22 cellular contexts compared by ENCODE assay signal in the genomic region with DNA sequence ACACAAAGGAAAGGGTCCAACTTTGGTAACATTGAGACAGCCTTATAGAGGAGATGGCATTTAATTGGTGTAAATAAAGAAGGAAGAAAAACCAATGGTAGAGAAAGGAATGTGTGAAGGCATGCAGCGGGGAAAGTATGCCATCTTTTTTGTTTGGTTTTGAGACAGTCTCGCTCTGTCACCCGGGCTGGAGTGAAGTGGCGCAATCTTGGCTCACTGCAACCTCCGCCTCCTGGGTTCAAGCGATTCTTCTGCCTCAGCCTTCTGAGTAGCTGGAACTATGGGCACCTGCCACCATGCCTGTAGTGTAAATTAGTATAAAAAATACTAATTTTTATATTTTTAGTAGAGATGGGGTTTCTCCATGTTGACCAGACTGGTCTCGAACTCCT. TPM values are rescaled to one million over a fixed set of nuclear protein-coding genes. Genes with fewer than 3 reads are reported as not detected.
A peak's percentile ranks its signal among the peaks of the same experiment; 100 is the strongest.
DNase-seq lines count a peak whose midpoint lies in the region; ATAC-seq and TF ChIP-seq lines count a peak whose summit lies in the region.
"Had no signal": no experiment of that assay in that cellular context is flagged by ENCODE, and none has a peak within 500 bp of the region (broad histone marks: within the 10 kb centered on the region; RNA-seq: fewer than 3 reads in every experiment).

No MANE protein-coding gene starts in this region.

- no peaks in the 10 kb centered on the region for H3K9me3 ChIP-seq in CD4-positive, alpha-beta memory T cell (ENCODE audit: control insufficient read depth in 1 of 2, low read length in 2 of 2)
- H3K9me3 ChIP-seq in IMR-90 (ENCODE audit: control insufficient read depth, insufficient read depth, low read length): no peaks in the 10 kb centered on the region
- H3K9me3 ChIP-seq in naive thymus-derived CD4-positive, alpha-beta T cell (ENCODE audit: control insufficient read depth in 2 of 3, low read length in 3 of 3): no peaks in the 10 kb centered on the region
- H3K9me3 ChIP-seq: left ventricle myocardium inferior had no signal

- 100% methylated on average over 2 of the region's 7 CpGs; no CpG with 5 or more reads in 1 of the 2 experiments for WGBS in IMR-90 (ENCODE audit: extremely low coverage in 2 of 2, insufficient read length in 1 of 2), 2 experiments

- no peak overlapping the region for H3K56ac ChIP-seq in IMR-90 (ENCODE audit: extremely low read depth, insufficient read depth, low read length)

- H2AFZ ChIP-seq in IMR-90 (replicated peaks; ENCODE audit: low read length, poor library complexity): no peak overlapping the region

- no peak overlapping the region for H3K14ac ChIP-seq in IMR-90 (replicated peaks; ENCODE audit: low read depth, low read length)

- peaks cover 39 to 74% (median 53%) of the 10 kb centered on the region in 4 donors for H3K4me1 Mint-ChIP-seq in CD4-positive, alpha-beta memory T cell
- H3K4me1 Mint-ChIP-seq in dendritic cell treated with granulocyte-macrophage colony-stimulating factor and Interleukin-4, amounts not matched to agents 40 ng/mL and 50 ng/mL, for 4 days (ENCODE audit: low read depth): peaks cover 67% of the 10 kb centered on the region
- H3K4me1 Mint-ChIP-seq in naive thymus-derived CD4-positive, alpha-beta T cell: peaks cover 57 to 75% (median 68%) of the 10 kb centered on the region in 7 donors

- POLR2A ChIA-PET in CD4-positive, alpha-beta memory T cell (lab: Charles Lee; ENCODE audit: partially characterized antibody): no interaction called here
- POLR2A ChIA-PET in IMR-90 (lab: Charles Lee; ENCODE audit: unreplicated experiment): no interaction called here
- POLR2A ChIA-PET in naive thymus-derived CD4-positive, alpha-beta T cell (lab: Charles Lee): interaction anchor here (1.5 kb wide), 1 partner anchor 11 kb away, joined by 3 read pairs; no protein-coding TSS in a partner anchor

- no peak for TF ChIP-seq POLR2A in IMR-90 (IDR thresholded peaks at IDR 0.05; ENCODE audit: low read depth, low read length)

- no peak overlapping the region for H3K9ac ChIP-seq in IMR-90 (ENCODE audit: low read depth, low read length)

- peak; percentile 40 for ATAC-seq in IMR-90 (ENCODE audit: low read depth)
- ATAC-seq in naive thymus-derived CD4-positive, alpha-beta T cell: no peak
- ATAC-seq: activated T-cell treated with anti-CD3 and anti-CD28 coated beads, Interleukin-2, amount 50 U/mL, for 72 hours had no signal

- no peak overlapping the region for H3K4me2 ChIP-seq in IMR-90 (ENCODE audit: low read depth, low read length)

- peaks cover 19 to 74% of the 10 kb centered on the region in 2 experiments for H3K79me1 ChIP-seq in IMR-90 (ENCODE audit: low read depth in 1 of 2, low read length in 2 of 2)

- BruUV-seq in IMR-90 (replicated peaks; lab: Mats Ljungman, UMichigan): no TSS peak

- H3K27ac ChIP-seq in CD4-positive, alpha-beta memory T cell (ENCODE audit: low read depth, low read length): no peak overlapping the region
- no peak overlapping the region for H3K27ac ChIP-seq in IMR-90 (ENCODE audit: insufficient read depth, low read length)
- no peak overlapping the region for H3K27ac ChIP-seq in naive thymus-derived CD4-positive, alpha-beta T cell (ENCODE audit: low read depth, low read length)
- H3K27ac ChIP-seq: C4-2B, left ventricle myocardium inferior had no signal

- dilution Hi-C loops in IMR-90 (cut with HindIII; ENCODE audit: low sequenced_read_pairs, unreplicated experiment): no loop called here

- no peak overlapping the region for H2BK120ac ChIP-seq in IMR-90 (ENCODE audit: low read depth, low read length)

- H3K4me3 ChIP-seq in CD4-positive, alpha-beta memory T cell (ENCODE audit: low read length in 2 of 2): no peak overlapping the region
- H3K4me3 ChIP-seq in IMR-90 (ENCODE audit: insufficient read depth, low read depth, low read length): no peak overlapping the region
- no peak overlapping the region for H3K4me3 ChIP-seq in naive thymus-derived CD4-positive, alpha-beta T cell (ENCODE audit: low read length)
- H3K4me3 ChIP-seq: left ventricle myocardium inferior had no signal

- H3K36me3 Mint-ChIP-seq in CD4-positive, alpha-beta memory T cell: peaks cover 27 to 55% of the 10 kb centered on the region in 2 donors
- H3K36me3 Mint-ChIP-seq in dendritic cell treated with granulocyte-macrophage colony-stimulating factor and Interleukin-4, amounts not matched to agents 40 ng/mL and 50 ng/mL, for 4 days (ENCODE audit: low read depth): peaks cover 86% of the 10 kb centered on the region
- H3K36me3 Mint-ChIP-seq in naive thymus-derived CD4-positive, alpha-beta T cell: peaks cover 11 to 30% (median 24%) of the 10 kb centered on the region in 5 donors

- TF ChIP-seq CTCF in IMR-90 (conservative IDR thresholded peaks at IDR 0.05; ENCODE audit: low read depth, low read length): no peak

- H3K9me1 ChIP-seq in IMR-90 (ENCODE audit: insufficient read depth, low read length): peaks cover 14% of the 10 kb centered on the region

- H4K91ac ChIP-seq in IMR-90 (ENCODE audit: insufficient read depth, low read depth, low read length): no peak overlapping the region

- in situ Hi-C loops in IMR-90 (cut with MboI; ENCODE audit: low sequenced_read_pairs): no loop called here

- H2BK15ac ChIP-seq in IMR-90 (ENCODE audit: low read depth, low read length): no peak overlapping the region

- H3K23ac ChIP-seq in IMR-90 (ENCODE audit: low read depth, low read length): no peak overlapping the region

- peak overlapping the region in 3 of 8 donors; percentile 13 to 78 (median 39) for H3K4me3 Mint-ChIP-seq in CD4-positive, alpha-beta memory T cell
- no peak overlapping the region for H3K4me3 Mint-ChIP-seq in dendritic cell treated with granulocyte-macrophage colony-stimulating factor and Interleukin-4, amounts not matched to agents 40 ng/mL and 50 ng/mL, for 4 days
- peak overlapping the region in 5 of 10 donors; percentile 49 to 92 (median 70) for H3K4me3 Mint-ChIP-seq in naive thymus-derived CD4-positive, alpha-beta T cell
- H3K4me3 Mint-ChIP-seq: activated CD8-positive, alpha-beta memory T cell treated with anti-CD3 and anti-CD28 coated beads, Interleukin-2, amount 10 ng/mL, durations not matched to agents 7 days and 5 days had no signal

- H4K8ac ChIP-seq in IMR-90 (ENCODE audit: low read depth in 2 of 2, low read length in 2 of 2): no peak overlapping the region

- peaks cover 17% of the 10 kb centered on the region for H3K36me3 ChIP-seq in CD4-positive, alpha-beta memory T cell (ENCODE audit: insufficient read depth, low read length)
- peaks cover 20% of the 10 kb centered on the region for H3K36me3 ChIP-seq in IMR-90 (ENCODE audit: control insufficient read depth, insufficient read depth, low read length)
- H3K36me3 ChIP-seq in naive thymus-derived CD4-positive, alpha-beta T cell (ENCODE audit: control insufficient read depth in 2 of 3, insufficient read depth in 3 of 3, low read length in 3 of 3): peaks cover 5 to 24% (median 7%) of the 10 kb centered on the region in 3 experiments

- H3K27me3 ChIP-seq in CD4-positive, alpha-beta memory T cell (ENCODE audit: insufficient read depth, low read length): no peaks in the 10 kb centered on the region
- H3K27me3 ChIP-seq in IMR-90 (ENCODE audit: control insufficient read depth, insufficient read depth, low read length): no peaks in the 10 kb centered on the region
- H3K27me3 ChIP-seq in naive thymus-derived CD4-positive, alpha-beta T cell (ENCODE audit: control insufficient read depth in 2 of 2, insufficient read depth in 2 of 2, low read length in 2 of 2): no peaks in the 10 kb centered on the region

- no peak overlapping the region for H2AK9ac ChIP-seq in IMR-90 (replicated peaks; ENCODE audit: low read depth, low read length, poor library complexity)

- no peak overlapping the region for H3K4ac ChIP-seq in IMR-90 (ENCODE audit: low read depth, low read length)

- H4K5ac ChIP-seq in IMR-90 (ENCODE audit: low read depth, low read length): no peak overlapping the region

- H2BK5ac ChIP-seq in IMR-90 (ENCODE audit: low read depth, low read length, poor library complexity, severe bottlenecking): no peak overlapping the region

- H3K27ac Mint-ChIP-seq in CD4-positive, alpha-beta memory T cell: peak overlapping the region in 4 of 7 donors; percentile 8 to 91 (median 62)
- peak overlapping the region; percentile 53 for H3K27ac Mint-ChIP-seq in dendritic cell treated with granulocyte-macrophage colony-stimulating factor and Interleukin-4, amounts not matched to agents 40 ng/mL and 50 ng/mL, for 4 days
- peak overlapping the region in 5 of 9 donors; percentile 6 to 44 (median 28) for H3K27ac Mint-ChIP-seq in naive thymus-derived CD4-positive, alpha-beta T cell

- H3K27me3 Mint-ChIP-seq in CD4-positive, alpha-beta memory T cell: no peaks in the 10 kb centered on the region
- H3K27me3 Mint-ChIP-seq in dendritic cell treated with granulocyte-macrophage colony-stimulating factor and Interleukin-4, amounts not matched to agents 40 ng/mL and 50 ng/mL, for 4 days: no peaks in the 10 kb centered on the region
- no peaks in the 10 kb centered on the region for H3K27me3 Mint-ChIP-seq in naive thymus-derived CD4-positive, alpha-beta T cell
- H3K27me3 Mint-ChIP-seq: activated CD8-positive, alpha-beta memory T cell treated with anti-CD3 and anti-CD28 coated beads, Interleukin-2, amount 10 ng/mL, durations not matched to agents 7 days and 5 days; type B pancreatic cell had no signal

- CTCF ChIA-PET in CD4-positive, alpha-beta memory T cell (lab: Charles Lee; ENCODE audit: partially characterized antibody): no interaction called here
- CTCF ChIA-PET in IMR-90 (lab: Yijun Ruan, JAX): no interaction called here
- CTCF ChIA-PET in naive thymus-derived CD4-positive, alpha-beta T cell (lab: Charles Lee): interaction anchor here (0.8 kb wide), 1 partner anchor 15 kb away, joined by 4 read pairs; no protein-coding TSS in a partner anchor

- peaks cover 63% of the 10 kb centered on the region for H3K4me1 ChIP-seq in CD4-positive, alpha-beta memory T cell (ENCODE audit: insufficient read depth, low read length)
- peaks cover 3% of the 10 kb centered on the region for H3K4me1 ChIP-seq in IMR-90 (ENCODE audit: control insufficient read depth, insufficient read depth, low read length)
- peaks cover 28 to 33% of the 10 kb centered on the region in 2 donors for H3K4me1 ChIP-seq in naive thymus-derived CD4-positive, alpha-beta T cell (ENCODE audit: control insufficient read depth in 2 of 2, insufficient read depth in 2 of 2, low read length in 2 of 2)

- H4K20me1 ChIP-seq in IMR-90 (ENCODE audit: insufficient read depth, low read length): peaks cover 77% of the 10 kb centered on the region

- H3K9me3 Mint-ChIP-seq in CD4-positive, alpha-beta memory T cell: peaks cover 0 to 2% (median 0%) of the 10 kb centered on the region in 8 donors
- H3K9me3 Mint-ChIP-seq in dendritic cell treated with granulocyte-macrophage colony-stimulating factor and Interleukin-4, amounts not matched to agents 40 ng/mL and 50 ng/mL, for 4 days: no peaks in the 10 kb centered on the region
- no peaks in the 10 kb centered on the region for H3K9me3 Mint-ChIP-seq in naive thymus-derived CD4-positive, alpha-beta T cell
- H3K9me3 Mint-ChIP-seq: activated T-cell treated with anti-CD3 and anti-CD28 coated beads, Interleukin-2, amount 50 U/mL, for 72 hours; type B pancreatic cell had no signal

- TF ChIP-seq RAD21 in IMR-90 (IDR thresholded peaks at IDR 0.05; ENCODE audit: low read length): no peak

- no peak for DNase-seq in CD4-positive, alpha-beta memory T cell
- no peak for DNase-seq in IMR-90
- no peak for DNase-seq in naive thymus-derived CD4-positive, alpha-beta T cell
- DNase-seq in mesenteric fat pad (ENCODE audit: low spot score): no peak
- no peak for DNase-seq in amygdala (lab: John Stamatoyannopoulos, UW)
- no peak for DNase-seq in DMS 273 (lab: John Stamatoyannopoulos, UW; ENCODE audit: unreplicated experiment)
- DNase-seq: activated CD4-positive, CD25-positive, alpha-beta regulatory T cell; activated CD8-positive, alpha-beta memory T cell treated with anti-CD3 and anti-CD28 coated beads, Interleukin-2, amount 10 ng/mL, durations not matched to agents 7 days and 5 days; activated naive CD4-positive, alpha-beta T cell treated with Interleukin-2 at 50 U/mL for 16 hours; activated T-cell treated with anti-CD3 and anti-CD28 coated beads, Interleukin-2, amount 50 U/mL, for 72 hours; amniotic stem cell; erythroblast; Karpas-422; left ventricle myocardium inferior; NCI-H1417 treated with DMSO at 0.1 percent for 48 hours; NCI-H2081; NCI-H526; NK-92 treated with Interleukin-12 subunit alpha and Interleukin-12 subunit beta, amount 100 ng/mL, for 24 hours; stimulated activated CD4-positive, alpha-beta T cell treated with anti-CD3 and anti-CD28 coated beads, Interleukin-4, amount 100 ng/mL, for 4 hours had no signal

- no peak overlapping the region for H2BK20ac ChIP-seq in IMR-90 (ENCODE audit: low read depth, low read length)

- no peak overlapping the region for H2AK5ac ChIP-seq in IMR-90 (ENCODE audit: low read depth, low read length)

- H3K18ac ChIP-seq in IMR-90 (ENCODE audit: low read depth, low read length): no peak overlapping the region

- intact Hi-C loops in CD4-positive, alpha-beta memory T cell (cut with micrococcal nuclease): loop anchor here (10.0 kb wide), 1 partner anchor 225 kb away; no protein-coding TSS in a partner anchor
- intact Hi-C loops in IMR-90 (cut with micrococcal nuclease): no loop called here
- intact Hi-C loops in dendritic cell treated with granulocyte-macrophage colony-stimulating factor and Interleukin-4, amounts not matched to agents 40 ng/mL and 50 ng/mL, for 4 days (cut with micrococcal nuclease): loop anchor here (10.0 kb wide), 1 partner anchor 225 kb away; no protein-coding TSS in a partner anchor
- intact Hi-C loops in naive thymus-derived CD4-positive, alpha-beta T cell (cut with micrococcal nuclease): no loop called here

RNA-seq across cellular contexts. Expression of gene RIOK3, which starts 6.4 kb away (rescaled TPM):
- total RNA-seq in CD4-positive, alpha-beta memory T cell: 10 to 100 TPM; 73.2 to 84.4 TPM
- 10 to 100 TPM; 36.6 to 39.1 TPM for polyA plus RNA-seq in CD4-positive, alpha-beta memory T cell
- total RNA-seq in IMR-90 (2012; rRNA removed): 38.9 and 61.4 TPM in 2 replicates
- 18.1 and 21.5 TPM in 2 replicates for polyA plus RNA-seq in IMR-90 (2012; rRNA removed)
- 4.7 and 14.1 TPM in 2 replicates for polyA plus RNA-seq in IMR-90 (2012; cell fraction: cytosol; rRNA removed)
- 36.7 and 41.9 TPM in 2 replicates for polyA plus RNA-seq in IMR-90 (2012; cell fraction: nucleus; rRNA removed; ENCODE audit: low replicate concordance)
- 100 to 1,000 TPM in 2 of 5 experiments, 10 to 100 TPM in 3; 74.0 to 153 (median 78.2) TPM for total RNA-seq in naive thymus-derived CD4-positive, alpha-beta T cell
- polyA plus RNA-seq in naive thymus-derived CD4-positive, alpha-beta T cell: 10 to 100 TPM; 31.3 to 34.3 TPM
- 59.0 TPM for total RNA-seq in mesenteric fat pad

RNA-seq across cellular contexts. Expression of gene RMC1, which starts 43.8 kb away (rescaled TPM):
- total RNA-seq in CD4-positive, alpha-beta memory T cell: 10 to 100 TPM; 56.6 TPM
- 10 to 100 TPM; 42.7 to 45.8 TPM for polyA plus RNA-seq in CD4-positive, alpha-beta memory T cell
- total RNA-seq in IMR-90 (2012; rRNA removed) (13.9 and 14.2 TPM in 2 replicates), mesenteric fat pad (29.0 TPM)
- 12.8 and 18.0 TPM in 2 replicates for polyA plus RNA-seq in IMR-90 (2012; rRNA removed)
- polyA plus RNA-seq in IMR-90 (2012; cell fraction: cytosol; rRNA removed): 8.6 and 10.1 TPM in 2 replicates
- polyA plus RNA-seq in IMR-90 (2012; cell fraction: nucleus; rRNA removed; ENCODE audit: low replicate concordance): 29.6 and 50.9 TPM in 2 replicates
- 10 to 100 TPM; 45.7 to 59.7 (median 50.0) TPM for total RNA-seq in naive thymus-derived CD4-positive, alpha-beta T cell
- polyA plus RNA-seq in naive thymus-derived CD4-positive, alpha-beta T cell: 10 to 100 TPM; 23.1 to 39.9 TPM

Comparison
In these comparisons a context has a peak if more than half of its experiments do, and no peak if none do; other contexts are left out.
1. intact Hi-C loops: an anchor here in CD4-positive, alpha-beta memory T cell (10.0 kb wide) and dendritic cell treated with granulocyte-macrophage colony-stimulating factor and Interleukin-4, amounts not matched to agents 40 ng/mL and 50 ng/mL, for 4 days (10.0 kb wide); none called in IMR-90 and naive thymus-derived CD4-positive, alpha-beta T cell.